ENCODE assay signal across 8 cellular contexts in genomic region chr19:54138777-54139256, GRCh38. TPM values are rescaled to one million over a fixed set of nuclear protein-coding genes. Genes with fewer than 3 reads are reported as not detected.
DNase-seq lines count a peak whose midpoint lies in the region; ATAC-seq, FAIRE-seq and TF ChIP-seq lines count a peak whose summit lies in the region.

No MANE protein-coding gene starts in this region.

- no peak for ATAC-seq in heart right ventricle
- no peak for ATAC-seq in Right ventricle myocardium superior (ENCODE audit: poor library complexity)
- ATAC-seq in K562, result no peak
- ATAC-seq in upper lobe of left lung (ENCODE audit: low FRiP score in 2 of 2), result no peak
- ATAC-seq in HG03095 (IDR thresholded peaks at IDR 0.05; ENCODE audit: unreplicated experiment), result no peak
- ATAC-seq in esophagus mucosa, result no peak

- in situ Hi-C loops in K562 (cut with MboI), result no loop called here

- peaks cover 52% of the 10 kb centered on the region for H3K79me2 ChIP-seq in K562 (ENCODE audit: control insufficient read depth, insufficient read depth, low read length)

- H3K27ac ChIP-seq in heart right ventricle (peak overlapping the region in 4 of 10 donors; percentile 95 to 99 (median 98)), K562 (ENCODE audit: extremely low read depth, low read depth, low read length) (no peak overlapping the region; the same call in 2 of the 3 replicates), mesodermal cell (ENCODE audit: low read depth, low read length, severe bottlenecking) (no peak overlapping the region), upper lobe of left lung (peak overlapping the region in 2 of 4 donors; percentile 95 to 97)

- H3K4me1 ChIP-seq in heart right ventricle, result peaks cover 16 to 51% (median 39%) of the 10 kb centered on the region in 9 donors
- H3K4me1 ChIP-seq in K562 (replicated peaks in 1 of 2; ENCODE audit: control insufficient read depth in 2 of 2, insufficient read depth in 2 of 2, low read length in 2 of 2), result peaks cover 14 to 23% of the 10 kb centered on the region in 2 experiments; a peak in 4 of 5 replicates
- peaks cover 25% of the 10 kb centered on the region for H3K4me1 ChIP-seq in mesodermal cell (ENCODE audit: control insufficient read depth, insufficient read depth, low read length, poor library complexity, severe bottlenecking)
- H3K4me1 ChIP-seq in upper lobe of left lung, result peaks cover 32 to 44% (median 38%) of the 10 kb centered on the region in 4 donors

- POLR2A ChIA-PET in K562 (lab: Yijun Ruan, JAX), result interaction anchor here (0.9 to 3.1 kb wide), 6 partner anchors 10 to 58 kb away, joined by 3 to 29 read pairs (median 5); partner anchors contain the start of genes LENG1, PRPF31 and TFPT

- H3K9ac ChIP-seq in K562 (ENCODE audit: insufficient read depth in 1 of 2, low read depth in 2 of 2, low read length in 2 of 2), result peak overlapping the region; percentile 97

- peaks cover 16% of the 10 kb centered on the region for H3K9me1 ChIP-seq in K562 (ENCODE audit: control insufficient read depth, insufficient read depth, low read length)

- FAIRE-seq in K562 (lab: Jason Lieb, UNC), result no peak

- H3K36me3 ChIP-seq in heart right ventricle, result peaks cover under 1 to 38% (median 15%) of the 10 kb centered on the region in 9 donors
- peaks cover 51% of the 10 kb centered on the region for H3K36me3 ChIP-seq in K562 (ENCODE audit: control insufficient read depth, insufficient read depth, low read length)
- H3K36me3 ChIP-seq in mesodermal cell (ENCODE audit: control insufficient read depth, insufficient read depth, low read length), result peaks cover 48% of the 10 kb centered on the region
- peaks cover 11 to 28% (median 18%) of the 10 kb centered on the region in 4 donors for H3K36me3 ChIP-seq in upper lobe of left lung

- H3K4me3 ChIP-seq in heart right ventricle (peak overlapping the region; percentile 86 to 100 (median 99)), K562 (peak overlapping the region; percentile 93), mesodermal cell (ENCODE audit: extremely low read depth, insufficient read depth, low read length, poor library complexity, severe bottlenecking) (peak overlapping the region; percentile 87), upper lobe of left lung (peak overlapping the region; percentile 92 to 100 (median 94))

- peak overlapping the region; percentile 76 for H3K4me2 ChIP-seq in K562 (ENCODE audit: insufficient read depth, low read length)

- no peaks in the 10 kb centered on the region for H3K9me3 ChIP-seq in heart right ventricle
- no peaks in the 10 kb centered on the region for H3K9me3 ChIP-seq in K562 (replicated peaks; ENCODE audit: control insufficient read depth, insufficient read depth, low read depth, low read length)
- no peaks in the 10 kb centered on the region for H3K9me3 ChIP-seq in mesodermal cell (ENCODE audit: control insufficient read depth, low read length)
- no peaks in the 10 kb centered on the region for H3K9me3 ChIP-seq in upper lobe of left lung

- BruUV-seq in K562 (replicated peaks; lab: Mats Ljungman, UMichigan), result no TSS peak

- 41 to 48% methylated on average over 15 of the region's 15 CpGs for WGBS in heart right ventricle, 2 donors
- WGBS in K562 (ENCODE audit: insufficient coverage, low coverage, missing lambda C conversion rate), result 36% methylated on average over 15 of the region's 15 CpGs
- 49 to 67% methylated on average over 9 to 12 of the region's 15 CpGs for WGBS in mesodermal cell (ENCODE audit: insufficient coverage in 2 of 2), 2 experiments
- WGBS in upper lobe of left lung, 2 donors, result 50 to 53% methylated on average over 14 to 15 of the region's 15 CpGs

- TF ChIP-seq POLR2A in K562 (conservative IDR thresholded peaks at IDR 0.05), result no peak
- TF ChIP-seq POLR2A in upper lobe of left lung (IDR thresholded peaks at IDR 0.05), result no peak

- H3K27me3 ChIP-seq in heart right ventricle (peaks cover 0 to 6% (median 0%) of the 10 kb centered on the region in 7 donors), K562 (ENCODE audit: control insufficient read depth in 2 of 2, insufficient read depth in 2 of 2, low read length in 2 of 2) (no peaks in the 10 kb centered on the region), upper lobe of left lung (no peaks in the 10 kb centered on the region)

- DNase-seq in heart right ventricle (no peak), Right ventricle myocardium superior (no peak), K562 (ENCODE audit: extremely low read depth in 1 of 4, low spot score in 3 of 4) (peak in 1 of 4 experiments; percentile 34), upper lobe of left lung (no peak), GF-D8 (lab: John Stamatoyannopoulos, UW) (no peak)

- TF ChIP-seq CTCF in heart right ventricle (IDR thresholded peaks at IDR 0.05) (no peak), K562 (IDR thresholded peaks at IDR 0.05 in 2 of 3, conservative IDR thresholded peaks at IDR 0.05 in 1 of 3; ENCODE audit: insufficient read depth in 2 of 3, low read depth in 1 of 3, low read length in 3 of 3) (no peak), upper lobe of left lung (IDR thresholded peaks at IDR 0.05) (no peak)

- intact Hi-C loops in heart right ventricle (cut with DNase I), result no loop called here
- intact Hi-C loops in Right ventricle myocardium superior (cut with DNase I), result no loop called here
- intact Hi-C loops in K562 (cut with micrococcal nuclease), result no loop called here

- no peak for TF ChIP-seq RAD21 in K562 (CRISPR knock-in tag; conservative IDR thresholded peaks at IDR 0.05 in 1 of 2, IDR thresholded peaks at IDR 0.05 in 1 of 2)

- peaks cover 26% of the 10 kb centered on the region for H4K20me1 ChIP-seq in K562 (replicated peaks; ENCODE audit: control insufficient read depth, insufficient read depth, low read length)

- H2AFZ ChIP-seq in K562 (ENCODE audit: low read depth, low read length), result no peak overlapping the region

- no peak for TF ChIP-seq EP300 in K562 (IDR thresholded peaks at IDR 0.05; ENCODE audit: low read length)
- no peak for TF ChIP-seq EP300 in upper lobe of left lung (IDR thresholded peaks at IDR 0.05)

- CTCF ChIA-PET in K562 (lab: Yijun Ruan, JAX; ENCODE audit: low intra/inter-chr PET ratio), result no interaction called here

RNA-seq across cellular contexts. Expression of gene CNOT3, which starts 1.3 kb away (rescaled TPM):
- total RNA-seq in heart right ventricle (10 to 100 TPM; 16.0 to 25.9 (median 20.9) TPM), Right ventricle myocardium superior (17.6 TPM), K562 (2014; rRNA removed) (16.3 and 17.5 TPM in 2 replicates), K562 (2014; rRNA removed; fragmentation: Illumina TruSeq; extraction: Trizol) (9.9 and 10.7 TPM in 2 replicates), K562 (2015; rRNA removed; fragmentation: Illumina TruSeq; extraction: Trizol) (9.4 and 10.7 TPM in 2 replicates), K562 (2021) (51.4 and 60.4 TPM in 2 replicates), upper lobe of left lung (10 to 100 TPM; 18.8 to 65.0 (median 36.6) TPM), esophagus mucosa (31.7 TPM)
- polyA plus RNA-seq in heart right ventricle (10 to 100 TPM; 14.5 to 27.8 TPM), K562 (2011; rRNA removed) (5.6 and 8.7 TPM in 2 replicates), K562 (2014; fragmentation: Illumina TruSeq; extraction: Trizol) (56.5 and 63.4 TPM in 2 replicates), K562 (2014; fragmentation: Nextera tagmentation; extraction: Ambion mirVana) (under 1 TPM; 0.27 to 0.46 TPM), K562 (2014; rRNA removed) (17.3 and 21.3 TPM in 2 replicates)
- total RNA-seq in K562 (2011; cell fraction: chromatin; rRNA removed; ENCODE audit: low replicate concordance), result 79.4 and 81.7 TPM in 2 replicates
- total RNA-seq in K562 (2011; cell fraction: nucleolus; rRNA removed), result 23.0 and 23.3 TPM in 2 replicates
- total RNA-seq in K562 (2011; cell fraction: nucleoplasm; rRNA removed), result 36.7 and 42.3 TPM in 2 replicates
- 7.9 and 9.0 TPM in 2 replicates for polyA plus RNA-seq in K562 (2011; cell fraction: cytosol; rRNA removed)
- 18.6 and 27.5 TPM in 2 replicates for polyA plus RNA-seq in K562 (2011; cell fraction: nucleus; rRNA removed)
- 39.2 and 52.8 TPM in 2 replicates for polyA plus RNA-seq in K562 (2012)
- 25.4 and 28.9 TPM in 2 replicates for polyA minus RNA-seq in K562 (2011; rRNA and poly(A)+ RNA removed)
- 33.3 and 34.9 TPM in 2 replicates for polyA minus RNA-seq in K562 (2011; cell fraction: cytosol; rRNA and poly(A)+ RNA removed)
- polyA minus RNA-seq in K562 (2011; cell fraction: nucleus; rRNA and poly(A)+ RNA removed), result 6.5 and 9.7 TPM in 2 replicates
- polyA plus RNA-seq in mesodermal cell (2013, experiment 1 of 2), result 59.3 TPM
- 53.7 TPM for polyA plus RNA-seq in mesodermal cell (2013, experiment 2 of 2)

RNA-seq across cellular contexts. Expression of gene LENG1, which starts 20.7 kb away (rescaled TPM):
- total RNA-seq in heart right ventricle (1 to 10 TPM; 5.4 to 8.4 (median 6.9) TPM), Right ventricle myocardium superior (6.5 TPM), K562 (2014; rRNA removed) (10.5 and 12.6 TPM in 2 replicates), K562 (2014; rRNA removed; fragmentation: Illumina TruSeq; extraction: Trizol) (2.3 and 2.6 TPM in 2 replicates), K562 (2015; rRNA removed; fragmentation: Illumina TruSeq; extraction: Trizol) (6.9 and 8.2 TPM in 2 replicates), K562 (2021) (4.7 and 5.5 TPM in 2 replicates), upper lobe of left lung (10 to 100 TPM in 3 of 6 donors, 1 to 10 TPM in 3; 8.5 to 16.8 (median 9.4) TPM), esophagus mucosa (3.7 TPM)
- polyA plus RNA-seq in heart right ventricle (10 to 100 TPM; 14.6 to 16.9 TPM), K562 (2011; rRNA removed) (1.5 and 1.7 TPM in 2 replicates), K562 (2014; fragmentation: Illumina TruSeq; extraction: Trizol) (6.2 and 6.7 TPM in 2 replicates), K562 (2014; fragmentation: Nextera tagmentation; extraction: Ambion mirVana) (under 1 TPM; 0.30 to 0.77 TPM), K562 (2014; rRNA removed) (6.7 and 9.1 TPM in 2 replicates)
- total RNA-seq in K562 (2011; cell fraction: chromatin; rRNA removed; ENCODE audit: low replicate concordance), result 1.7 and 3.1 TPM in 2 replicates
- total RNA-seq in K562 (2011; cell fraction: nucleolus; rRNA removed), result 2.6 and 3.3 TPM in 2 replicates
- total RNA-seq in K562 (2011; cell fraction: nucleoplasm; rRNA removed), result 1.4 and 2.3 TPM in 2 replicates
- 1.3 and 1.7 TPM in 2 replicates for polyA plus RNA-seq in K562 (2011; cell fraction: cytosol; rRNA removed)
- 0.90 and 1.2 TPM in 2 replicates for polyA plus RNA-seq in K562 (2011; cell fraction: nucleus; rRNA removed)
- polyA plus RNA-seq in K562 (2012), result 6.2 TPM in 2 replicates
- polyA minus RNA-seq in K562 (2011; rRNA and poly(A)+ RNA removed), result 0.74 and 0.78 TPM in 2 replicates
- polyA minus RNA-seq in K562 (2011; cell fraction: cytosol; rRNA and poly(A)+ RNA removed), result 1.2 TPM in 1 of 2 replicates, not detected in the other
- 0.44 and 0.54 TPM in 2 replicates for polyA minus RNA-seq in K562 (2011; cell fraction: nucleus; rRNA and poly(A)+ RNA removed)
- 6.3 TPM for polyA plus RNA-seq in mesodermal cell (2013, experiment 1 of 2)
- polyA plus RNA-seq in mesodermal cell (2013, experiment 2 of 2), result 5.9 TPM

RNA-seq across cellular contexts. Expression of gene PRPF31, which starts 23.3 kb away (rescaled TPM):
- 10 to 100 TPM; 35.9 to 46.4 (median 43.0) TPM for total RNA-seq in heart right ventricle
- polyA plus RNA-seq in heart right ventricle, result 10 to 100 TPM; 52.1 to 52.8 TPM
- total RNA-seq in Right ventricle myocardium superior, result 39.9 TPM
- 64.2 and 115 TPM in 2 replicates for total RNA-seq in K562 (2011; cell fraction: chromatin; rRNA removed; ENCODE audit: low replicate concordance)
- total RNA-seq in K562 (2011; cell fraction: nucleolus; rRNA removed), result 58.5 and 59.2 TPM in 2 replicates
- total RNA-seq in K562 (2011; cell fraction: nucleoplasm; rRNA removed), result 49.8 and 52.4 TPM in 2 replicates
- total RNA-seq in K562 (2014; rRNA removed), result 75.1 and 81.4 TPM in 2 replicates
- total RNA-seq in K562 (2014; rRNA removed; fragmentation: Illumina TruSeq; extraction: Trizol), result 46.8 and 52.5 TPM in 2 replicates
- 70.3 and 71.9 TPM in 2 replicates for total RNA-seq in K562 (2015; rRNA removed; fragmentation: Illumina TruSeq; extraction: Trizol)
- 90.3 and 92.2 TPM in 2 replicates for total RNA-seq in K562 (2021)
- polyA plus RNA-seq in K562 (2011; rRNA removed), result 43.4 and 50.4 TPM in 2 replicates
- polyA plus RNA-seq in K562 (2011; cell fraction: cytosol; rRNA removed), result 54.4 and 82.1 TPM in 2 replicates
- 129 and 159 TPM in 2 replicates for polyA plus RNA-seq in K562 (2011; cell fraction: nucleus; rRNA removed)
- polyA plus RNA-seq in K562 (2012), result 65.4 and 110 TPM in 2 replicates
- 84.5 and 109 TPM in 2 replicates for polyA plus RNA-seq in K562 (2014; fragmentation: Illumina TruSeq; extraction: Trizol)
- polyA plus RNA-seq in K562 (2014; fragmentation: Nextera tagmentation; extraction: Ambion mirVana), result 10 to 100 TPM in 1 of 2 experiments, 1 to 10 TPM in 1; 5.8 to 12.9 TPM
- polyA plus RNA-seq in K562 (2014; rRNA removed), result 69.2 and 79.0 TPM in 2 replicates
- polyA minus RNA-seq in K562 (2011; rRNA and poly(A)+ RNA removed), result 30.9 and 37.8 TPM in 2 replicates
- polyA minus RNA-seq in K562 (2011; cell fraction: cytosol; rRNA and poly(A)+ RNA removed), result 21.2 and 29.2 TPM in 2 replicates
- 24.5 and 24.8 TPM in 2 replicates for polyA minus RNA-seq in K562 (2011; cell fraction: nucleus; rRNA and poly(A)+ RNA removed)
- 50.8 TPM for polyA plus RNA-seq in mesodermal cell (2013, experiment 1 of 2)
- polyA plus RNA-seq in mesodermal cell (2013, experiment 2 of 2), result 47.8 TPM
- total RNA-seq in upper lobe of left lung, result 10 to 100 TPM; 43.9 to 73.3 (median 47.4) TPM
- 34.3 TPM for total RNA-seq in esophagus mucosa

RNA-seq across cellular contexts. Expression of gene TFPT, which starts 23.4 kb away (rescaled TPM):
- total RNA-seq in heart right ventricle (10 to 100 TPM; 11.0 to 16.8 (median 12.9) TPM), Right ventricle myocardium superior (9.4 TPM), K562 (2014; rRNA removed) (16.4 and 18.1 TPM in 2 replicates), K562 (2014; rRNA removed; fragmentation: Illumina TruSeq; extraction: Trizol) (3.7 and 5.5 TPM in 2 replicates), K562 (2015; rRNA removed; fragmentation: Illumina TruSeq; extraction: Trizol) (14.4 and 14.9 TPM in 2 replicates), K562 (2021) (12.3 and 15.0 TPM in 2 replicates), upper lobe of left lung (10 to 100 TPM; 10.5 to 51.3 (median 26.2) TPM), esophagus mucosa (8.8 TPM)
- polyA plus RNA-seq in heart right ventricle (10 to 100 TPM; 26.0 to 33.8 TPM), K562 (2011; rRNA removed) (4.9 and 5.8 TPM in 2 replicates), K562 (2014; fragmentation: Illumina TruSeq; extraction: Trizol) (9.2 and 13.3 TPM in 2 replicates), K562 (2014; fragmentation: Nextera tagmentation; extraction: Ambion mirVana) (1 to 10 TPM in 1 of 2 experiments, under 1 TPM in 1; 0.72 to 1.6 TPM), K562 (2014; rRNA removed) (15.9 and 16.2 TPM in 2 replicates)
- 4.7 and 8.1 TPM in 2 replicates for total RNA-seq in K562 (2011; cell fraction: chromatin; rRNA removed; ENCODE audit: low replicate concordance)
- 3.7 and 4.8 TPM in 2 replicates for total RNA-seq in K562 (2011; cell fraction: nucleolus; rRNA removed)
- 5.4 and 5.5 TPM in 2 replicates for total RNA-seq in K562 (2011; cell fraction: nucleoplasm; rRNA removed)
- polyA plus RNA-seq in K562 (2011; cell fraction: cytosol; rRNA removed), result 6.6 and 10.5 TPM in 2 replicates
- polyA plus RNA-seq in K562 (2011; cell fraction: nucleus; rRNA removed), result 3.6 and 5.1 TPM in 2 replicates
- 12.2 and 16.4 TPM in 2 replicates for polyA plus RNA-seq in K562 (2012)
- 1.3 and 2.2 TPM in 2 replicates for polyA minus RNA-seq in K562 (2011; rRNA and poly(A)+ RNA removed)
- polyA minus RNA-seq in K562 (2011; cell fraction: cytosol; rRNA and poly(A)+ RNA removed), result 6.0 TPM in 2 replicates
- polyA minus RNA-seq in K562 (2011; cell fraction: nucleus; rRNA and poly(A)+ RNA removed), result 1.1 and 3.6 TPM in 2 replicates
- 35.6 TPM for polyA plus RNA-seq in mesodermal cell (2013, experiment 1 of 2)
- 25.1 TPM for polyA plus RNA-seq in mesodermal cell (2013, experiment 2 of 2)

RNA-seq across cellular contexts. Expression of gene TMC4, which starts 34.1 kb away (rescaled TPM):
- total RNA-seq in heart right ventricle (1 to 10 TPM in 9 of 10 donors, under 1 TPM in 1; 0.59 to 5.5 (median 2.1) TPM), Right ventricle myocardium superior (0.91 TPM), K562 (2014; rRNA removed) (not detected in 2 replicates), K562 (2014; rRNA removed; fragmentation: Illumina TruSeq; extraction: Trizol) (not detected in 2 replicates), K562 (2015; rRNA removed; fragmentation: Illumina TruSeq; extraction: Trizol) (0.11 and 0.18 TPM in 2 replicates), K562 (2021) (0.36 and 0.51 TPM in 2 replicates), upper lobe of left lung (100 to 1,000 TPM in 1 of 6 donors, 10 to 100 TPM in 5; 35.7 to 116 (median 48.5) TPM), esophagus mucosa (36.5 TPM)
- polyA plus RNA-seq in heart right ventricle (10 to 100 TPM in 1 of 2 donors, 1 to 10 TPM in 1; 1.6 to 11.6 TPM), K562 (2011; rRNA removed) (0.36 and 0.43 TPM in 2 replicates), K562 (2014; fragmentation: Illumina TruSeq; extraction: Trizol) (0.29 and 0.74 TPM in 2 replicates), K562 (2014; fragmentation: Nextera tagmentation; extraction: Ambion mirVana) (under 1 TPM; 0.35 to 0.79 TPM), K562 (2014; rRNA removed) (0.12 and 0.81 TPM in 2 replicates)
- total RNA-seq in K562 (2011; cell fraction: chromatin; rRNA removed; ENCODE audit: low replicate concordance), result 0.28 TPM in 1 of 2 replicates, not detected in the other
- total RNA-seq in K562 (2011; cell fraction: nucleolus; rRNA removed), result 0.67 and 0.79 TPM in 2 replicates
- total RNA-seq in K562 (2011; cell fraction: nucleoplasm; rRNA removed), result not detected in 2 replicates
- 0.27 and 0.44 TPM in 2 replicates for polyA plus RNA-seq in K562 (2011; cell fraction: cytosol; rRNA removed)
- 0.65 and 1.5 TPM in 2 replicates for polyA plus RNA-seq in K562 (2011; cell fraction: nucleus; rRNA removed)
- 1.1 and 1.7 TPM in 2 replicates for polyA plus RNA-seq in K562 (2012)
- not detected in 2 replicates for polyA minus RNA-seq in K562 (2011; rRNA and poly(A)+ RNA removed)
- not detected in 2 replicates for polyA minus RNA-seq in K562 (2011; cell fraction: cytosol; rRNA and poly(A)+ RNA removed)
- polyA minus RNA-seq in K562 (2011; cell fraction: nucleus; rRNA and poly(A)+ RNA removed), result not detected in 2 replicates
- polyA plus RNA-seq in mesodermal cell (2013, experiment 1 of 2), result 0.63 TPM
- 0.76 TPM for polyA plus RNA-seq in mesodermal cell (2013, experiment 2 of 2)
